Comparison of ENCODE assay signal across 17 cellular contexts in the genomic region with DNA sequence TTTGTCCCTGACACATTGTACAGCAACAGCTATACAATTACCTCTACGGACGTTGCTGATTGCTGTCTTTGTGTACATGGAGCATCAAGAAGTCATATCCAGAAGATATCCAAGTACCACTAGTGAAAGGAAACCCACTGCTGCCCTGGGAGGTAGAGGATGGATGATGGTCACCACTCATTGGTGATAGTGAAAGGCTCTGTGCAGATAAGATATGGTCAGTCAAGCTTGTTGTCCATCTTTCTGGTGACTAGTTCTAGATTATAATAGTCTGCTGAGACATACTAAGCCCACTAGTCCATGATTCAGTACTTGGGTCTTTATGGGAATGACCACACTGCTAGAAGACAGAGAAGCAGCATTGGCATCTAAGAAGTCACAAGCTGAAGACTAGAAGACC.
"Had no signal": no experiment of that assay in that cellular context is flagged by ENCODE, and none has a peak within 500 bp of the region (broad histone marks: within the 10 kb centered on the region; RNA-seq: fewer than 3 reads in every experiment).

No MANE protein-coding gene starts in this region.

- ATAC-seq: activated CD4-positive, alpha-beta T cell treated with anti-CD3 and anti-CD28 coated beads for 36 hours; activated CD8-positive, alpha-beta memory T cell treated with anti-CD3 and anti-CD28 coated beads, Interleukin-2, amount 10 ng/mL, durations not matched to agents 7 days and 5 days had no signal

- H3K27me3 ChIP-seq: dorsolateral prefrontal cortex, vagina had no signal

- H3K27ac ChIP-seq: vagina had no signal

- H3K9ac ChIP-seq: SK-N-SH had no signal

- H3K4me3 ChIP-seq: dorsolateral prefrontal cortex, transverse colon, vagina had no signal

- H3K9me3 ChIP-seq: SK-N-SH, transverse colon, vagina had no signal

- H3K36me3 ChIP-seq: transverse colon, vagina had no signal

- H3K4me2 ChIP-seq: SK-N-SH had no signal

- DNase-seq: activated CD4-positive, alpha-beta memory T cell treated with anti-CD3 and anti-CD28 coated beads, Interleukin-2, amount 10 ng/mL, durations not matched to agents 7 days and 5 days; activated CD4-positive, alpha-beta T cell treated with anti-CD3 and anti-CD28 coated beads for 36 hours; activated CD8-positive, alpha-beta memory T cell treated with anti-CD3 and anti-CD28 coated beads, Interleukin-2, amount 10 ng/mL, durations not matched to agents 7 days and 5 days; activated naive CD4-positive, alpha-beta T cell treated with anti-CD3 and anti-CD28 coated beads for 36 hours; dorsolateral prefrontal cortex; foreskin fibroblast; kidney glomerular epithelial cell; nucleus accumbens; posterior cingulate gyrus; SK-N-SH; stimulated activated CD4-positive, alpha-beta T cell treated with anti-CD3 and anti-CD28 coated beads, Interleukin-12 subunit alpha, Interleukin-12 subunit beta, amount 100 ng/mL, for 4 hours; stimulated activated CD4-positive, alpha-beta T cell treated with anti-CD3 and anti-CD28 coated beads, Interleukin-1b, Interleukin-23, amount 100 ng/mL, for 48 hours; stimulated activated CD8-positive, alpha-beta memory T cell treated with anti-CD3 and anti-CD28 coated beads, Interleukin-4, amount 100 ng/mL, for 48 hours; stimulated activated naive CD4-positive, alpha-beta T cell treated with Interleukin-2 at 50 U/mL for 16 hours; substantia nigra; transverse colon had no signal
